Comparison of ENCODE assay signal across 17 cellular contexts in the genomic region with DNA sequence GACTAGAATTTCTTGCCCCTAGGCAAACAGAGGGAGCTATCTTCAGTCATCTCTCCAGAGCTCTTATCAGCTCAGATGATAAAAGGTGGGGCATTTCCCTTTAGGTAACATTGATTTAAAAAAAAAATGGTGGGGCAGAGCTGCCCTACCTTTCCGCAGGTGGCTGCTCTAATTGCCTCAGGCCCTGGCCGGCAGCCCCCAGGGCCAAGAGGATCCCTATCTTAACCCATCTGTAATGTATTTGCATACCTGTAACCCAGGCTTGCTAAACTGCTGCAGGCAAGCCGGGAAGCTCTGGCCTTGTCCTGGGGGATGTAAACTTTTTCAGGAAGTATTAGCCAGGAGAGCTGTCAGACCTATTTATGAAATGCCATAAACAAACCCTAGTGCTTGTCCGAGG. TPM values are rescaled to one million over a fixed set of nuclear protein-coding genes. Genes with fewer than 3 reads are reported as not detected.
DNase-seq lines count a peak whose midpoint lies in the region; ATAC-seq, FAIRE-seq and TF ChIP-seq lines count a peak whose summit lies in the region.
"Had no signal": no experiment of that assay in that cellular context is flagged by ENCODE, and none has a peak within 500 bp of the region (broad histone marks: within the 10 kb centered on the region; RNA-seq: fewer than 3 reads in every experiment).

No MANE protein-coding gene starts in this region.

- H3K9me3 ChIP-seq in A549 (no peaks in the 10 kb centered on the region), PC-9 (ENCODE audit: insufficient read depth, low read depth) (no peaks in the 10 kb centered on the region)
- H3K9me3 ChIP-seq: BE2C had no signal

- H2AFZ ChIP-seq in PC-9, result no peak overlapping the region

- H3K4me1 ChIP-seq in A549, result peaks cover 80% of the 10 kb centered on the region
- H3K4me1 ChIP-seq in PC-9 (replicated peaks; ENCODE audit: insufficient read depth), result peaks cover 67% of the 10 kb centered on the region
- H3K4me1 ChIP-seq: BE2C had no signal

- BruUV-seq in PC-9 (replicated peaks; lab: Mats Ljungman, UMichigan), result no TSS peak

- no peaks in the 10 kb centered on the region; the same call in 1 of the 2 replicates for H3K27me3 Mint-ChIP-seq in HFFc6 (ENCODE audit: insufficient read depth)
- peaks cover 15% of the 10 kb centered on the region for H3K27me3 Mint-ChIP-seq in activated CD4-positive, alpha-beta T cell treated with anti-CD3 and anti-CD28 coated beads, Interleukin-2, amount 10 ng/mL, durations not matched to agents 7 days and 5 days

- no peaks in the 10 kb centered on the region for H3K36me3 ChIP-seq in PC-9 (ENCODE audit: low read depth)
- H3K36me3 ChIP-seq: BE2C had no signal

- DNase-seq in A549 (ENCODE audit: low read depth in 1 of 2, low spot score in 1 of 2), result no peak
- no peak for DNase-seq in HFFc6
- peak; percentile 83 to 90 for DNase-seq in PC-9
- no peak for DNase-seq in left colon
- no peak for DNase-seq in NK-92 treated with Interleukin-12 subunit alpha and Interleukin-12 subunit beta, amount 100 ng/mL, for 24 hours (lab: John Stamatoyannopoulos, UW)
- DNase-seq in stimulated activated effector memory CD8-positive, alpha-beta T cell treated with anti-CD3 and anti-CD28 coated beads, Interleukin-12 subunit alpha, Interleukin-12 subunit beta, amount 100 ng/mL, for 72 hours (ENCODE audit: low spot score in 2 of 2), result no peak
- DNase-seq in activated CD4-positive, alpha-beta T cell treated with anti-CD3 and anti-CD28 coated beads, Interleukin-2, amount 10 ng/mL, durations not matched to agents 7 days and 5 days, result no peak
- DNase-seq: 8988T; BE2C; CD4-positive, CD25-positive, alpha-beta regulatory T cell; COR-L47; DMS153; HCEC 1CT; NCI-H1092 treated with DMSO at 0.1 percent for 48 hours; NCI-H1694; NCI-H510A treated with DMSO at 0.1 percent for 48 hours had no signal

- ATAC-seq in A549, result no peak
- ATAC-seq in left colon, result peak; percentile 24
- ATAC-seq in GM18868 (IDR thresholded peaks at IDR 0.05; ENCODE audit: unreplicated experiment), result no peak
- ATAC-seq in stimulated activated effector memory CD8-positive, alpha-beta T cell treated with anti-CD3 and anti-CD28 coated beads, Interleukin-12 subunit alpha, Interleukin-12 subunit beta, amount 100 ng/mL, for 72 hours, result no peak

- TF ChIP-seq EP300 in A549 (IDR thresholded peaks at IDR 0.05), result no peak

- H3K27ac ChIP-seq in A549 (peak overlapping the region; percentile 60 to 68; a peak in 5 of 6 replicates), PC-9 (peak overlapping the region; percentile 54; the same call in 1 of the 2 replicates)

- H4K20me1 ChIP-seq in PC-9 (ENCODE audit: insufficient read depth), result no peaks in the 10 kb centered on the region

- H3K27me3 ChIP-seq in PC-9 (ENCODE audit: insufficient read depth, low read depth), result no peaks in the 10 kb centered on the region
- H3K27me3 ChIP-seq: BE2C had no signal

- no peaks in the 10 kb centered on the region for H3K9me3 Mint-ChIP-seq in HFFc6
- H3K9me3 Mint-ChIP-seq in stimulated activated effector memory CD8-positive, alpha-beta T cell treated with anti-CD3 and anti-CD28 coated beads, Interleukin-12 subunit alpha, Interleukin-12 subunit beta, amount 100 ng/mL, for 72 hours, result no peaks in the 10 kb centered on the region
- no peaks in the 10 kb centered on the region for H3K9me3 Mint-ChIP-seq in activated CD4-positive, alpha-beta T cell treated with anti-CD3 and anti-CD28 coated beads, Interleukin-2, amount 10 ng/mL, durations not matched to agents 7 days and 5 days

- no peak overlapping the region for H3K4me3 Mint-ChIP-seq in HFFc6
- H3K4me3 Mint-ChIP-seq in stimulated activated effector memory CD8-positive, alpha-beta T cell treated with anti-CD3 and anti-CD28 coated beads, Interleukin-12 subunit alpha, Interleukin-12 subunit beta, amount 100 ng/mL, for 72 hours, result no peak overlapping the region
- H3K4me3 Mint-ChIP-seq in activated CD4-positive, alpha-beta T cell treated with anti-CD3 and anti-CD28 coated beads, Interleukin-2, amount 10 ng/mL, durations not matched to agents 7 days and 5 days, result no peak overlapping the region
- H3K4me3 Mint-ChIP-seq: CD4-positive, CD25-positive, alpha-beta regulatory T cell had no signal

- POLR2A ChIA-PET in A549 (lab: Yijun Ruan, JAX), result interaction anchor here (2.7 kb wide), 1 partner anchor 20 kb away, joined by 29 read pairs; a partner anchor contains a TSS
- POLR2A ChIA-PET in PC-9 (lab: Charles Lee; ENCODE audit: unreplicated experiment), result interaction anchor here (0.9 to 1.2 kb wide), 2 partner anchors 20 to 476 kb away, joined by 5 to 18 read pairs; a partner anchor contains a TSS
- POLR2A ChIA-PET in activated CD4-positive, alpha-beta T cell treated with anti-CD3 and anti-CD28 coated beads, Interleukin-2, amount 10 ng/mL, durations not matched to agents 7 days and 5 days (lab: Charles Lee), result no interaction called here

- H3K27ac Mint-ChIP-seq in HFFc6, result peak overlapping the region; percentile 79
- H3K27ac Mint-ChIP-seq in stimulated activated effector memory CD8-positive, alpha-beta T cell treated with anti-CD3 and anti-CD28 coated beads, Interleukin-12 subunit alpha, Interleukin-12 subunit beta, amount 100 ng/mL, for 72 hours, result no peak overlapping the region
- no peak overlapping the region for H3K27ac Mint-ChIP-seq in activated CD4-positive, alpha-beta T cell treated with anti-CD3 and anti-CD28 coated beads, Interleukin-2, amount 10 ng/mL, durations not matched to agents 7 days and 5 days
- H3K27ac Mint-ChIP-seq: CD4-positive, CD25-positive, alpha-beta regulatory T cell had no signal

- H3K36me3 Mint-ChIP-seq in HFFc6 (ENCODE audit: low read depth), result no peaks in the 10 kb centered on the region
- no peaks in the 10 kb centered on the region for H3K36me3 Mint-ChIP-seq in stimulated activated effector memory CD8-positive, alpha-beta T cell treated with anti-CD3 and anti-CD28 coated beads, Interleukin-12 subunit alpha, Interleukin-12 subunit beta, amount 100 ng/mL, for 72 hours
- H3K36me3 Mint-ChIP-seq in activated CD4-positive, alpha-beta T cell treated with anti-CD3 and anti-CD28 coated beads, Interleukin-2, amount 10 ng/mL, durations not matched to agents 7 days and 5 days (ENCODE audit: low read depth), result no peaks in the 10 kb centered on the region
- H3K36me3 Mint-ChIP-seq: CD4-positive, CD25-positive, alpha-beta regulatory T cell had no signal

- no peak for FAIRE-seq in A549 (lab: Jason Lieb, UNC)

- TF ChIP-seq CTCF in A549 (IDR thresholded peaks at IDR 0.05) (no peak), HFFc6 (IDR thresholded peaks at IDR 0.05) (no peak), PC-9 (conservative IDR thresholded peaks at IDR 0.05) (no peak)

- no peak for TF ChIP-seq POLR2A in A549 (IDR thresholded peaks at IDR 0.05; ENCODE audit: low read length)

- H3K4me3 ChIP-seq in A549 (no peak overlapping the region), PC-9 (no peak overlapping the region)

- peaks cover 64% of the 10 kb centered on the region for H3F3A ChIP-seq in PC-9 (ENCODE audit: insufficient read depth, low read depth)

- H3K4me1 Mint-ChIP-seq in HFFc6 (ENCODE audit: low read depth), result peaks cover 88% of the 10 kb centered on the region
- H3K4me1 Mint-ChIP-seq in stimulated activated effector memory CD8-positive, alpha-beta T cell treated with anti-CD3 and anti-CD28 coated beads, Interleukin-12 subunit alpha, Interleukin-12 subunit beta, amount 100 ng/mL, for 72 hours, result no peaks in the 10 kb centered on the region
- H3K4me1 Mint-ChIP-seq in activated CD4-positive, alpha-beta T cell treated with anti-CD3 and anti-CD28 coated beads, Interleukin-2, amount 10 ng/mL, durations not matched to agents 7 days and 5 days, result peaks cover 13% of the 10 kb centered on the region

- H3K4me2 ChIP-seq in A549 (no peak overlapping the region; the same call in 2 of the 3 replicates), PC-9 (peak overlapping the region; percentile 44; the same call in 1 of the 2 replicates)

- no peaks in the 10 kb centered on the region for H3K9me2 ChIP-seq in PC-9 (ENCODE audit: insufficient read depth)

- intact Hi-C loops in PC-9 (cut with micrococcal nuclease; ENCODE audit: unreplicated experiment), result loop anchor here (1.0 kb wide), 1 partner anchor 20 kb away; no protein-coding TSS in a partner anchor
- intact Hi-C loops in left colon (cut with DNase I, micrococcal nuclease), result no loop called here

- CTCF ChIA-PET in A549 (lab: Yijun Ruan, JAX), result interaction anchor here (2.3 to 2.7 kb wide), 2 partner anchors 10 to 20 kb away, joined by 13 to 14 read pairs; no protein-coding TSS in a partner anchor
- CTCF ChIA-PET in PC-9 (lab: Charles Lee), result interaction anchor here (0.6 to 1.5 kb wide), 4 partner anchors 18 to 21 kb away, joined by 3 to 17 read pairs (median 3); no protein-coding TSS in a partner anchor
- CTCF ChIA-PET in activated CD4-positive, alpha-beta T cell treated with anti-CD3 and anti-CD28 coated beads, Interleukin-2, amount 10 ng/mL, durations not matched to agents 7 days and 5 days (lab: Charles Lee), result interaction anchor here (1.2 to 1.6 kb wide), 3 partner anchors 9 to 20 kb away, joined by 3 to 6 read pairs (median 3); no protein-coding TSS in a partner anchor

- 81% methylated on average over 4 of the region's 4 CpGs for WGBS in A549 (ENCODE audit: missing lambda C conversion rate)

- H3K79me2 ChIP-seq in PC-9 (ENCODE audit: low read depth), result no peaks in the 10 kb centered on the region

- TF ChIP-seq RAD21 in A549 (conservative IDR thresholded peaks at IDR 0.05 in 1 of 2, IDR thresholded peaks at IDR 0.05 in 1 of 2), result no peak

TF ChIP-seq in A549, 52 proteins besides CTCF, POLR2A, EP300 and RAD21 (continues in another document):
- TF ChIP-seq HOXA7 (CRISPR knock-in tag; IDR thresholded peaks at IDR 0.05) (no peak), CHD4 (IDR thresholded peaks at IDR 0.05; ENCODE audit: borderline replicate concordance) (no peak), MAZ (IDR thresholded peaks at IDR 0.05; ENCODE audit: borderline replicate concordance, low read depth, low read length) (no peak)
- TF ChIP-seq, protein P1, sequence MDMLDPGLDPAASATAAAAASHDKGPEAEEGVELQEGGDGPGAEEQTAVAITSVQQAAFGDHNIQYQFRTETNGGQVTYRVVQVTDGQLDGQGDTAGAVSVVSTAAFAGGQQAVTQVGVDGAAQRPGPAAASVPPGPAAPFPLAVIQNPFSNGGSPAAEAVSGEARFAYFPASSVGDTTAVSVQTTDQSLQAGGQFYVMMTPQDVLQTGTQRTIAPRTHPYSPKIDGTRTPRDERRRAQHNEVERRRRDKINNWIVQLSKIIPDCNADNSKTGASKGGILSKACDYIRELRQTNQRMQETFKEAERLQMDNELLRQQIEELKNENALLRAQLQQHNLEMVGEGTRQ (IDR thresholded peaks at IDR 0.05), result no peak

RNA-seq across cellular contexts. Expression of a gene that starts 21.0 kb away (rescaled TPM):
- polyA plus RNA-seq in A549 (2011; rRNA removed) (18.0 and 20.9 TPM in 2 replicates), A549 (2017; fragmentation: RNase III; extraction: RNeasy Plus Mini Kit Qiagen cat#74134 plus additional on column Dnase treatment) (8.4 to 9.6 TPM (median 8.9 TPM) in 3 replicates)
- polyA plus RNA-seq in A549 (2012; cell fraction: cytosol; rRNA removed), result 8.2 and 11.4 TPM in 2 replicates
- polyA plus RNA-seq in A549 (2012; cell fraction: nucleus; rRNA removed), result 21.7 and 23.7 TPM in 2 replicates
- 43.5 and 50.0 TPM in 2 replicates for polyA minus RNA-seq in A549 (2011; rRNA and poly(A)+ RNA removed)
- total RNA-seq in HFFc6 (2021; fragmentation: NEBNext Ultra II Directional; extraction: Animal tissue kit (Norgen Biotek cat#: 25700)), result 10 to 100 TPM in 5 of 6 experiments, 1 to 10 TPM in 1; 9.7 to 13.5 (median 11.7) TPM
- total RNA-seq in PC-9 (2021) (9.7 and 12.9 TPM in 2 replicates), left colon (10 to 100 TPM; 22.5 to 27.1 TPM)
- total RNA-seq in activated CD4-positive, alpha-beta T cell treated with anti-CD3 and anti-CD28 coated beads, Interleukin-2, amount 10 ng/mL, durations not matched to agents 7 days and 5 days, result 1 to 10 TPM; 3.8 to 4.3 TPM

Comparison
In these comparisons a context has a peak if more than half of its experiments do, and no peak if none do; other contexts are left out.
1. DNase-seq: peak in PC-9 (2 of 2); none in A549 (0 of 2), HFFc6 (single experiment), left colon (0 of 2), NK-92 treated with Interleukin-12 subunit alpha and Interleukin-12 subunit beta, amount 100 ng/mL, for 24 hours (single experiment), stimulated activated effector memory CD8-positive, alpha-beta T cell treated with anti-CD3 and anti-CD28 coated beads, Interleukin-12 subunit alpha, Interleukin-12 subunit beta, amount 100 ng/mL, for 72 hours (0 of 2) and activated CD4-positive, alpha-beta T cell treated with anti-CD3 and anti-CD28 coated beads, Interleukin-2, amount 10 ng/mL, durations not matched to agents 7 days and 5 days (single experiment).